Comparison of ENCODE assay signal across 1 cellular context in the genomic region with DNA sequence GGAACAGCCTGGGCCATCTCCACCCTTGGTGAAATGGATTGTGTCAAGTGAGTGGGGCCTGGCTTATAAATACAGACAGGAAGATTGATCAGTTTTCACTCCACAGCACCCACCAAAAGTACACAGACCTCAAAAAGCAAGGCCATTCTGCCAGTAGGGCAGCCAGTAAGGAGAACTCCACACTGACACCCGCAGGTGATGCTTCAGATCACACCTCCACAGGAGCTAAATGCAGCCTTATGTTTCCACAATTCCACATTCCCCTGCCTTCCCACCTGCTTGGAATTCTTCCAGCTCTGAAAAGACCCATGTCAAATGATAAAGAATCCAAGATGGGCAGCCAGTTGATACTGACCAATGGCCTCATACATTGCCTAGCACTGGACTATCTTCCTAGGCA.
TF ChIP-seq lines count a peak whose summit lies in the region.

No MANE protein-coding gene starts in this region.

TF ChIP-seq in WTC11, 78 proteins besides CTCF, POLR2A, EP300 and RAD21 (continued from another document):
- TF ChIP-seq FOXP4 (CRISPR knock-in tag; IDR thresholded peaks at IDR 0.05) (no peak), ZNF121 (CRISPR knock-in tag; IDR thresholded peaks at IDR 0.05) (no peak), MAX (CRISPR knock-in tag; IDR thresholded peaks at IDR 0.05) (no peak), ZSCAN18 (CRISPR knock-in tag; IDR thresholded peaks at IDR 0.05) (no peak), KAT7 (CRISPR knock-in tag; IDR thresholded peaks at IDR 0.05; ENCODE audit: borderline replicate concordance) (no peak), ZNF263 (CRISPR knock-in tag; IDR thresholded peaks at IDR 0.05; ENCODE audit: low read depth) (no peak), NR3C1 (CRISPR knock-in tag; conservative IDR thresholded peaks at IDR 0.05; ENCODE audit: low read depth) (no peak), ZNF425 (CRISPR knock-in tag; conservative IDR thresholded peaks at IDR 0.05) (no peak), CREM (CRISPR knock-in tag; IDR thresholded peaks at IDR 0.05) (no peak), FOXJ3 (CRISPR knock-in tag; IDR thresholded peaks at IDR 0.05; ENCODE audit: borderline replicate concordance) (no peak), RORB (CRISPR knock-in tag; IDR thresholded peaks at IDR 0.05) (no peak)
- TF ChIP-seq, protein P1, sequence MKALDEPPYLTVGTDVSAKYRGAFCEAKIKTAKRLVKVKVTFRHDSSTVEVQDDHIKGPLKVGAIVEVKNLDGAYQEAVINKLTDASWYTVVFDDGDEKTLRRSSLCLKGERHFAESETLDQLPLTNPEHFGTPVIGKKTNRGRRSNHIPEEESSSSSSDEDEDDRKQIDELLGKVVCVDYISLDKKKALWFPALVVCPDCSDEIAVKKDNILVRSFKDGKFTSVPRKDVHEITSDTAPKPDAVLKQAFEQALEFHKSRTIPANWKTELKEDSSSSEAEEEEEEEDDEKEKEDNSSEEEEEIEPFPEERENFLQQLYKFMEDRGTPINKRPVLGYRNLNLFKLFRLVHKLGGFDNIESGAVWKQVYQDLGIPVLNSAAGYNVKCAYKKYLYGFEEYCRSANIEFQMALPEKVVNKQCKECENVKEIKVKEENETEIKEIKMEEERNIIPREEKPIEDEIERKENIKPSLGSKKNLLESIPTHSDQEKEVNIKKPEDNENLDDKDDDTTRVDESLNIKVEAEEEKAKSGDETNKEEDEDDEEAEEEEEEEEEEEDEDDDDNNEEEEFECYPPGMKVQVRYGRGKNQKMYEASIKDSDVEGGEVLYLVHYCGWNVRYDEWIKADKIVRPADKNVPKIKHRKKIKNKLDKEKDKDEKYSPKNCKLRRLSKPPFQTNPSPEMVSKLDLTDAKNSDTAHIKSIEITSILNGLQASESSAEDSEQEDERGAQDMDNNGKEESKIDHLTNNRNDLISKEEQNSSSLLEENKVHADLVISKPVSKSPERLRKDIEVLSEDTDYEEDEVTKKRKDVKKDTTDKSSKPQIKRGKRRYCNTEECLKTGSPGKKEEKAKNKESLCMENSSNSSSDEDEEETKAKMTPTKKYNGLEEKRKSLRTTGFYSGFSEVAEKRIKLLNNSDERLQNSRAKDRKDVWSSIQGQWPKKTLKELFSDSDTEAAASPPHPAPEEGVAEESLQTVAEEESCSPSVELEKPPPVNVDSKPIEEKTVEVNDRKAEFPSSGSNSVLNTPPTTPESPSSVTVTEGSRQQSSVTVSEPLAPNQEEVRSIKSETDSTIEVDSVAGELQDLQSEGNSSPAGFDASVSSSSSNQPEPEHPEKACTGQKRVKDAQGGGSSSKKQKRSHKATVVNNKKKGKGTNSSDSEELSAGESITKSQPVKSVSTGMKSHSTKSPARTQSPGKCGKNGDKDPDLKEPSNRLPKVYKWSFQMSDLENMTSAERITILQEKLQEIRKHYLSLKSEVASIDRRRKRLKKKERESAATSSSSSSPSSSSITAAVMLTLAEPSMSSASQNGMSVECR (CRISPR knock-in tag; IDR thresholded peaks at IDR 0.05; ENCODE audit: borderline replicate concordance): no peak
- TF ChIP-seq, protein P2, sequence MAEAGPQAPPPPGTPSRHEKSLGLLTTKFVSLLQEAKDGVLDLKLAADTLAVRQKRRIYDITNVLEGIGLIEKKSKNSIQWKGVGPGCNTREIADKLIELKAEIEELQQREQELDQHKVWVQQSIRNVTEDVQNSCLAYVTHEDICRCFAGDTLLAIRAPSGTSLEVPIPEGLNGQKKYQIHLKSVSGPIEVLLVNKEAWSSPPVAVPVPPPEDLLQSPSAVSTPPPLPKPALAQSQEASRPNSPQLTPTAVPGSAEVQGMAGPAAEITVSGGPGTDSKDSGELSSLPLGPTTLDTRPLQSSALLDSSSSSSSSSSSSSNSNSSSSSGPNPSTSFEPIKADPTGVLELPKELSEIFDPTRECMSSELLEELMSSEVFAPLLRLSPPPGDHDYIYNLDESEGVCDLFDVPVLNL (CRISPR knock-in tag; IDR thresholded peaks at IDR 0.05; ENCODE audit: borderline replicate concordance, low read depth): no peak
